23 cellular contexts compared by ENCODE assay signal in genomic region chr2:172953411-172953810, GRCh38.
A peak's percentile ranks its signal among the peaks of the same experiment; 100 is the strongest.
DNase-seq lines count a peak whose midpoint lies in the region; ATAC-seq and TF ChIP-seq lines count a peak whose summit lies in the region.
"Had no signal": no experiment of that assay in that cellular context is flagged by ENCODE, and none has a peak within 500 bp of the region (broad histone marks: within the 10 kb centered on the region; RNA-seq: fewer than 3 reads in every experiment).

No MANE protein-coding gene starts in this region.

- no peak overlapping the region for H2AFZ ChIP-seq in osteoblast (ENCODE audit: low read length)

- no peaks in the 10 kb centered on the region for H3K27me3 ChIP-seq in osteoblast (ENCODE audit: insufficient read depth, low read length)

- TF ChIP-seq CTCF in osteoblast (IDR thresholded peaks at IDR 0.05; ENCODE audit: extremely low read depth, low read depth, low read length) (no peak), RWPE1 (conservative IDR thresholded peaks at IDR 0.05; ENCODE audit: low read depth) (no peak)

- peak overlapping the region; percentile 55 for H3K27ac ChIP-seq in osteoblast (ENCODE audit: low read depth, low read length)
- no peak overlapping the region for H3K27ac ChIP-seq in RWPE1

- DNase-seq in activated naive CD8-positive, alpha-beta T cell treated with anti-CD3 and anti-CD28 coated beads, Interleukin-2, amount 50 U/mL, for 24 hours, result no peak
- DNase-seq in activated naive CD8-positive, alpha-beta T cell treated with anti-CD3 and anti-CD28 coated beads for 36 hours, result no peak
- DNase-seq in M059J (ENCODE audit: low read depth) (peak; percentile 51), osteoblast (ENCODE audit: insufficient read length, low spot score, missing footprints) (no peak), MV-4-11 (lab: John Stamatoyannopoulos, UW) (no peak), RWPE1 (ENCODE audit: low spot score) (no peak)
- no peak for DNase-seq in effector CD8-positive, alpha-beta T cell (lab: John Stamatoyannopoulos, UW)
- DNase-seq: DMS53; EL; GF-D8; Kasumi-1; MM.1S; NCI-H1092; NCI-H1436; NCI-H187 treated with DMSO at 0.1 percent for 48 hours; NCI-H2107; NCI-H69; NK-92 treated with Interleukin-12 subunit alpha and Interleukin-12 subunit beta, amount 100 ng/mL, for 24 hours; SHP77; SW 1271 had no signal

- H3K36me3 ChIP-seq in osteoblast (ENCODE audit: insufficient read depth, low read length), result no peaks in the 10 kb centered on the region

- peak overlapping the region; percentile 45 for H3K4me2 ChIP-seq in osteoblast (ENCODE audit: insufficient read depth, low read length)

- no peak for ATAC-seq in activated naive CD8-positive, alpha-beta T cell treated with anti-CD3 and anti-CD28 coated beads, Interleukin-2, amount 50 U/mL, for 24 hours
- ATAC-seq: HCT116 had no signal

- no peaks in the 10 kb centered on the region for H3K9me3 Mint-ChIP-seq in activated naive CD8-positive, alpha-beta T cell treated with anti-CD3 and anti-CD28 coated beads, Interleukin-2, amount 50 U/mL, for 24 hours
- H3K9me3 Mint-ChIP-seq in activated naive CD8-positive, alpha-beta T cell treated with anti-CD3 and anti-CD28 coated beads for 36 hours, result no peaks in the 10 kb centered on the region
- H3K9me3 Mint-ChIP-seq: CD14-positive monocyte had no signal

- CTCF ChIA-PET in RWPE1 (lab: Yijun Ruan, JAX), result interaction anchor here (0.6 kb wide), 1 partner anchor 254 kb away, joined by 4 read pairs; no protein-coding TSS in a partner anchor

- H3K27me3 Mint-ChIP-seq in activated naive CD8-positive, alpha-beta T cell treated with anti-CD3 and anti-CD28 coated beads, Interleukin-2, amount 50 U/mL, for 24 hours, result no peaks in the 10 kb centered on the region
- H3K27me3 Mint-ChIP-seq in activated naive CD8-positive, alpha-beta T cell treated with anti-CD3 and anti-CD28 coated beads for 36 hours, result peaks cover 9% of the 10 kb centered on the region

- H3K9me3 ChIP-seq in osteoblast (ENCODE audit: low read depth, low read length), result no peaks in the 10 kb centered on the region

- H3K27ac Mint-ChIP-seq in activated naive CD8-positive, alpha-beta T cell treated with anti-CD3 and anti-CD28 coated beads, Interleukin-2, amount 50 U/mL, for 24 hours, result peak overlapping the region; percentile 85
- H3K27ac Mint-ChIP-seq in activated naive CD8-positive, alpha-beta T cell treated with anti-CD3 and anti-CD28 coated beads for 36 hours, result no peak overlapping the region
- H3K27ac Mint-ChIP-seq: B cell, CD14-positive monocyte had no signal

- POLR2A ChIA-PET in RWPE1 (lab: Yijun Ruan, JAX; ENCODE audit: low non-redundant PET), result no interaction called here

- H4K20me1 ChIP-seq in osteoblast (ENCODE audit: insufficient read depth, low read length), result no peaks in the 10 kb centered on the region

- H3K4me1 Mint-ChIP-seq in activated naive CD8-positive, alpha-beta T cell treated with anti-CD3 and anti-CD28 coated beads, Interleukin-2, amount 50 U/mL, for 24 hours, result peaks cover 26% of the 10 kb centered on the region
- H3K4me1 Mint-ChIP-seq in activated naive CD8-positive, alpha-beta T cell treated with anti-CD3 and anti-CD28 coated beads for 36 hours, result peaks cover 10% of the 10 kb centered on the region
- H3K4me1 Mint-ChIP-seq: B cell, CD14-positive monocyte had no signal

- H3K4me3 ChIP-seq in osteoblast (ENCODE audit: insufficient read depth, low read length), result no peak overlapping the region

- peak overlapping the region; percentile 52 for H3K4me3 Mint-ChIP-seq in activated naive CD8-positive, alpha-beta T cell treated with anti-CD3 and anti-CD28 coated beads, Interleukin-2, amount 50 U/mL, for 24 hours
- no peak overlapping the region for H3K4me3 Mint-ChIP-seq in activated naive CD8-positive, alpha-beta T cell treated with anti-CD3 and anti-CD28 coated beads for 36 hours
- H3K4me3 Mint-ChIP-seq: B cell had no signal

- H3K36me3 Mint-ChIP-seq in activated naive CD8-positive, alpha-beta T cell treated with anti-CD3 and anti-CD28 coated beads, Interleukin-2, amount 50 U/mL, for 24 hours (ENCODE audit: low read depth), result no peaks in the 10 kb centered on the region
- H3K36me3 Mint-ChIP-seq in activated naive CD8-positive, alpha-beta T cell treated with anti-CD3 and anti-CD28 coated beads for 36 hours, result no peaks in the 10 kb centered on the region
- H3K36me3 Mint-ChIP-seq: CD14-positive monocyte had no signal

- H3K4me1 ChIP-seq in osteoblast (ENCODE audit: insufficient read depth, low read length), result peaks cover 15% of the 10 kb centered on the region

- no peaks in the 10 kb centered on the region for H3K79me2 ChIP-seq in osteoblast (ENCODE audit: insufficient read depth, low read length)
